In the genomic region with DNA sequence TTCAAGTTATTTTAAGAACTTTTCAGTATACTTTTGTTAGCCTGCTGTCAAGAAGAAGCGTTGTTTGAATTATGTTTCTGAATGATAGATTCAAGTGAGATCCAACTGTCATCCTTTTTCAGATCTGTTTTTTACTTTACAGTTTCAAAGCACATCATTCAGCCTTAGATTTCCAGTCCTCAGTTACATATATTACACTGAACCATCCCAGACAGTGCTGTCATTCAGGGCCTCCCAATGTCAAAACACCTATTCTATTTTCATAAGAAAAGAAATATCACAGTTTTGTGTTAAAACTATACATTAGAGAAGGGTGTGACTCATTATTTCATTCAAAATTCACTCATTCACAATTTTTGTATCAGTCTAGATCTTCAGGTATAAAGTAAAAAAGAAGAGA, we compare ENCODE assay signal across 26 cellular contexts.
"Had no signal": no experiment of that assay in that cellular context is flagged by ENCODE, and none has a peak within 500 bp of the region (broad histone marks: within the 10 kb centered on the region; RNA-seq: fewer than 3 reads in every experiment).

No MANE protein-coding gene starts in this region.

- H3K27ac ChIP-seq: stomach, suprapubic skin, testis, thoracic aorta, thyroid gland, tibial artery, tibial nerve, transverse colon, upper lobe of left lung, upper lobe of right lung, uterus had no signal

- H3K4me1 ChIP-seq: stomach, suprapubic skin, testis, thyroid gland, tibial artery, tibial nerve, transverse colon, upper lobe of left lung, upper lobe of right lung, uterus had no signal

- H3K36me3 ChIP-seq: stomach, suprapubic skin, thoracic aorta, thyroid gland, tibial artery, tibial nerve, transverse colon, upper lobe of left lung, upper lobe of right lung, uterus had no signal

- H3K27me3 ChIP-seq: stomach, suprapubic skin, testis, thyroid gland, tibial artery, tibial nerve, transverse colon, upper lobe of left lung, upper lobe of right lung, uterus had no signal

- H3K9me3 ChIP-seq: stomach, suprapubic skin, testis, thoracic aorta, thyroid gland, tibial artery, tibial nerve, transverse colon, upper lobe of left lung, upper lobe of right lung, uterus had no signal

- ATAC-seq: stimulated activated effector memory CD8-positive, alpha-beta T cell treated with anti-CD3 and anti-CD28 coated beads, Interleukin-12 subunit alpha, Interleukin-12 subunit beta, amount 100 ng/mL, for 72 hours; stimulated activated memory B cell treated with anti-CD40 and anti-IgM and Interleukin-4, amounts not matched to agents 10 μg/mL and 1 μg/mL and 100 μg/mL, for 72 hours; stimulated activated naive B cell treated with anti-CD40 and anti-IgM and Interleukin-4, amounts not matched to agents 10 μg/mL and 1 μg/mL and 100 μg/mL, for 72 hours; stimulated activated naive CD8-positive, alpha-beta T cell treated with anti-CD3 and anti-CD28 coated beads, Interleukin-15, amount 100 ng/mL, for 72 hours; stimulated activated naive CD8-positive, alpha-beta T cell treated with anti-CD3 and anti-CD28 coated beads, Interleukin-15, Interleukin-2, amounts not matched to agents 100 U/mL and 50 U/mL, for 24 hours; upper lobe of right lung had no signal

- FAIRE-seq: urothelium cell line had no signal

- DNase-seq: stimulated activated CD4-positive, alpha-beta T cell treated with anti-CD3 and anti-CD28 coated beads, Interleukin-2, amount 100 ng/mL, for 48 hours; stimulated activated CD4-positive, alpha-beta T cell treated with anti-CD3 and anti-CD28 coated beads, Interleukin-4, amount 100 ng/mL, for 1 hour; stimulated activated CD4-positive, alpha-beta T cell treated with anti-CD3 and anti-CD28 coated beads, Interleukin-4, amount 100 ng/mL, for 24 hours; stimulated activated CD4-positive, alpha-beta T cell treated with anti-CD3 and anti-CD28 coated beads, Interleukin-4, amount 100 ng/mL, for 4 hours; stimulated activated CD8-positive, alpha-beta memory T cell treated with anti-CD3 and anti-CD28 coated beads, Interleukin-4, amount 100 ng/mL, for 48 hours; stimulated activated naive B cell treated with anti-CD40 and anti-IgM and Interleukin-4, amounts not matched to agents 10 μg/mL and 1 μg/mL and 100 μg/mL, for 72 hours; stimulated activated naive CD4-positive, alpha-beta T cell; stimulated activated naive CD4-positive, alpha-beta T cell treated with Interleukin-2 at 50 U/mL for 16 hours; stimulated activated naive CD8-positive, alpha-beta T cell treated with anti-CD3 and anti-CD28 coated beads, Interleukin-15, amount 100 ng/mL, for 72 hours; stimulated activated naive CD8-positive, alpha-beta T cell treated with anti-CD3 and anti-CD28 coated beads, Interleukin-15, Interleukin-2, amounts not matched to agents 100 U/mL and 50 U/mL, for 24 hours; stomach; substantia nigra; testis; thyroid gland; tibial artery; transverse colon; trophoblast cell; upper lobe of left lung; upper lobe of right lung; uterus had no signal

- H3K4me3 ChIP-seq: stomach, suprapubic skin, testis, thoracic aorta, thyroid gland, tibial artery, tibial nerve, transverse colon, upper lobe of left lung, upper lobe of right lung, uterus had no signal
